In the genomic region with DNA sequence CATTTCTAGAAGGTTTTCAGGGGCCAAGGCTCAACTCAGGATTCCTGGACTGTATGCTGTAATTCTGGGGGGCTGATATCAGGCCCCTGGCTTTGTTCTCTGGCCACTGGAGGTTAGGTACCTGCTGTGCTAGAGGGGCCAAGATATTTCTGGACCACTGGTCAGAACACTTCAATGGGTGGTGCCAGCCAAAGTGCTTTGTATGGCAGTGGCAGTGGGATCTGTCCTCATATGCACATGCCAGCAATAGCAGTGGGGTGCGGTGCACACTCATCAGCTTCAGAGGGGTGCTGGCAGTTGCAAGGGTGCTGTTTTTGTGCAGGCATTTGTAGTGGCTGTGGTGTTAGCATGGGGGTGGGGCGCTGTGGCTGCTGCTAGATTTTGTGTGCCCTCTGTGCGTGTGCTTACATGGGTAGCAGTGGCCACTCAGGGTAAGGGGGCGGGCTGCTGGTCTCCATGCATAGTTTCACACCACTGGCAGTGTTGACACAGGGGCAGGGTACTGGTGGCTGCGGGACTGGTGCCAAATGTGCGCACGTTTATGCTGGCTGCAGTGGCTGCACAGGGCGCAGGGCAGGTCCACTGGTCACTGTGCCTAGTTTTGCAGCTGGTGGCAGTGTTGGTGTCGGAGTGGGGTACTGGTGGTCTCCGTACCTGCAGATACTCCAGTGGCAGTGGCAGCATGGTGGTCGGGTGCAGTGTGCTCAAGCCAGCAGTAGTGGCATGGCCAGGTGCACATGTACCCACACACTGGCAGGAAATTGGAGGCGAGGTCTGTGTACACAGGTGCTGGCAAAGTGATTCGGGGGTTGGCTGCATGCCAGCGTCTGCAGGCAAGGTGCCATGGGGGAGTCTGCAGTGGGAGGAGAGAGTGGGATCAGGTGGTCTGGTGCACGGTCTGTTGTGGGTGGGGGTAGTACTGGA, we compare ENCODE assay signal across 17 cellular contexts. TPM values are rescaled to one million over a fixed set of nuclear protein-coding genes. Genes with fewer than 3 reads are reported as not detected.
DNase-seq lines count a peak whose midpoint lies in the region; ATAC-seq, FAIRE-seq and TF ChIP-seq lines count a peak whose summit lies in the region.
"Had no signal": no experiment of that assay in that cellular context is flagged by ENCODE, and none has a peak within 500 bp of the region (broad histone marks: within the 10 kb centered on the region; RNA-seq: fewer than 3 reads in every experiment).

No MANE protein-coding gene starts in this region.

- TF ChIP-seq CTCF in H9 (conservative IDR thresholded peaks at IDR 0.05), result no peak
- TF ChIP-seq CTCF in RWPE2 (IDR thresholded peaks at IDR 0.05; ENCODE audit: poor library complexity, severe bottlenecking), result no peak
- TF ChIP-seq CTCF in pancreas (IDR thresholded peaks at IDR 0.05), result no peak

- DNase-seq in H9 (no peak), NCI-H2029 treated with DMSO at 0.1 percent for 48 hours (lab: John Stamatoyannopoulos, UW) (peak; percentile 72), RWPE2 (ENCODE audit: low spot score) (no peak), pancreas (peak; percentile 82 to 96 (median 88)), mucosa of gallbladder (ENCODE audit: low spot score) (no peak), NCI-H524 (lab: John Stamatoyannopoulos, UW) (no peak)
- no peak for DNase-seq in stimulated activated naive CD8-positive, alpha-beta T cell treated with anti-CD3 and anti-CD28 coated beads, Interleukin-15, Interleukin-2, amounts not matched to agents 100 U/mL and 50 U/mL, for 24 hours
- DNase-seq in CD4-positive, alpha-beta memory T cell, result no peak
- DNase-seq: activated CD4-positive, alpha-beta T cell treated with anti-CD3 and anti-CD28 coated beads for 48 hours; activated T-cell treated with anti-CD3 and anti-CD28 coated beads, Interleukin-2, amount 50 U/mL, for 48 hours; endodermal cell; kidney glomerular epithelial cell; nephron progenitor cell; T-helper 1 cell had no signal

- no peak overlapping the region for H3K4me2 ChIP-seq in H9 (ENCODE audit: insufficient read depth, insufficient read length, low read length)

- H3K4me1 Mint-ChIP-seq in H9, result no peaks in the 10 kb centered on the region
- peaks cover 0 to 11% (median 1%) of the 10 kb centered on the region in 4 donors for H3K4me1 Mint-ChIP-seq in CD4-positive, alpha-beta memory T cell
- H3K4me1 Mint-ChIP-seq: endodermal cell, nephron progenitor cell had no signal

- CTCF ChIA-PET in CD4-positive, alpha-beta memory T cell (lab: Charles Lee; ENCODE audit: partially characterized antibody), result no interaction called here

- H3K23me2 ChIP-seq in H9 (ENCODE audit: insufficient read length, low read depth, low read length, poor library complexity, severe bottlenecking), result no peaks in the 10 kb centered on the region

- no peak overlapping the region for H4K5ac ChIP-seq in H9 (ENCODE audit: insufficient read length, low read depth, low read length)

- no peak overlapping the region for H3K4ac ChIP-seq in H9 (ENCODE audit: low read depth, low read length)

- H2AFZ ChIP-seq in H9 (ENCODE audit: low read length), result no peak overlapping the region

- no peak overlapping the region for H3K9ac ChIP-seq in H9 (ENCODE audit: extremely low read depth, insufficient read length, low read length)

- H2BK20ac ChIP-seq in H9 (ENCODE audit: low read depth, low read length, poor library complexity, severe bottlenecking), result no peak overlapping the region

- WGBS in H9 (ENCODE audit: extremely low coverage, insufficient read length, low lambda C conversion rate), result no CpG with 5 or more reads among the region's 15 CpGs
- WGBS in pancreas, 2 donors, result 36 to 37% methylated on average over 15 of the region's 15 CpGs

- no peak overlapping the region for H4K91ac ChIP-seq in H9 (ENCODE audit: insufficient read length, low read depth, low read length)

- H3K9me3 ChIP-seq in H9 (ENCODE audit: control insufficient read depth, low read depth, low read length), result no peaks in the 10 kb centered on the region
- no peaks in the 10 kb centered on the region for H3K9me3 ChIP-seq in RWPE2 (ENCODE audit: severe bottlenecking)
- no peaks in the 10 kb centered on the region for H3K9me3 ChIP-seq in pancreas
- H3K9me3 ChIP-seq in CD4-positive, alpha-beta memory T cell (ENCODE audit: control insufficient read depth in 1 of 2, low read length in 2 of 2), result no peaks in the 10 kb centered on the region
- H3K9me3 ChIP-seq: ascending aorta, gastroesophageal sphincter had no signal

- no peaks in the 10 kb centered on the region for H4K20me1 ChIP-seq in H9 (ENCODE audit: control insufficient read depth, insufficient read depth, insufficient read length)

- no peaks in the 10 kb centered on the region for H3K27me3 ChIP-seq in H9 (ENCODE audit: insufficient read depth, low read length)
- H3K27me3 ChIP-seq in RWPE2 (ENCODE audit: insufficient read depth, poor library complexity, severe bottlenecking), result no peaks in the 10 kb centered on the region
- no peaks in the 10 kb centered on the region for H3K27me3 ChIP-seq in pancreas
- H3K27me3 ChIP-seq in CD4-positive, alpha-beta memory T cell (ENCODE audit: insufficient read depth, low read length), result no peaks in the 10 kb centered on the region
- H3K27me3 ChIP-seq: ascending aorta, gastroesophageal sphincter had no signal

- H3K79me2 ChIP-seq in H9 (ENCODE audit: insufficient read depth, low read length), result no peaks in the 10 kb centered on the region

- H2AK5ac ChIP-seq in H9 (ENCODE audit: insufficient read length, low read length), result no peak overlapping the region

- no peak overlapping the region for H3K23ac ChIP-seq in H9 (ENCODE audit: insufficient read length, low read depth, low read length)

- H2BK15ac ChIP-seq in H9 (ENCODE audit: low read depth, low read length), result no peak overlapping the region

- no peaks in the 10 kb centered on the region for H3K79me1 ChIP-seq in H9 (ENCODE audit: insufficient read depth, low read depth, low read length, poor library complexity, severe bottlenecking)

- POLR2A ChIA-PET in CD4-positive, alpha-beta memory T cell (lab: Charles Lee; ENCODE audit: partially characterized antibody), result no interaction called here

- H3K4me3 ChIP-seq in RWPE2 (ENCODE audit: severe bottlenecking) (no peak overlapping the region), pancreas (peak overlapping the region in 1 of 4 donors; percentile 15)
- no peak overlapping the region for H3K4me3 ChIP-seq in CD4-positive, alpha-beta memory T cell (ENCODE audit: low read length in 2 of 2)
- H3K4me3 ChIP-seq: ascending aorta, gastroesophageal sphincter had no signal

- intact Hi-C loops in pancreas (cut with DNase I), result no loop called here
- intact Hi-C loops in CD4-positive, alpha-beta memory T cell (cut with micrococcal nuclease), result no loop called here

- H3K56ac ChIP-seq in H9 (ENCODE audit: insufficient read length, low read depth, low read length), result no peak overlapping the region

- H3K36me3 Mint-ChIP-seq in H9 (ENCODE audit: insufficient read depth in 1 of 3, low read depth in 3 of 3), result peaks cover 63 to 92% (median 86%) of the 10 kb centered on the region in 3 experiments
- H3K36me3 Mint-ChIP-seq in CD4-positive, alpha-beta memory T cell, result peaks cover 82 to 89% of the 10 kb centered on the region in 2 donors

- no peak overlapping the region for H3K4me3 Mint-ChIP-seq in H9
- no peak overlapping the region for H3K4me3 Mint-ChIP-seq in CD4-positive, alpha-beta memory T cell
- H3K4me3 Mint-ChIP-seq: CD8-positive, alpha-beta memory T cell; endodermal cell; nephron progenitor cell had no signal

- no peak overlapping the region for H4K8ac ChIP-seq in H9 (replicated peaks; ENCODE audit: insufficient read length, low read depth, low read length)

- H3K9me3 Mint-ChIP-seq in H9, result no peaks in the 10 kb centered on the region
- H3K9me3 Mint-ChIP-seq in CD4-positive, alpha-beta memory T cell, result peaks cover 0 to 22% (median 10%) of the 10 kb centered on the region in 8 donors
- H3K9me3 Mint-ChIP-seq: nephron progenitor cell had no signal

- no peak overlapping the region for H3K27ac ChIP-seq in H9 (ENCODE audit: insufficient read length, low read depth, low read length)
- H3K27ac ChIP-seq in RWPE2 (ENCODE audit: poor library complexity, severe bottlenecking), result no peak overlapping the region
- H3K27ac ChIP-seq in pancreas, result peak overlapping the region in 3 of 4 donors; percentile 8 to 31 (median 23)
- no peak overlapping the region for H3K27ac ChIP-seq in CD4-positive, alpha-beta memory T cell (ENCODE audit: low read depth, low read length)
- H3K27ac ChIP-seq: ascending aorta, gastroesophageal sphincter had no signal

- H3T11ph ChIP-seq in H9 (ENCODE audit: low read length), result no peak overlapping the region

- H2BK5ac ChIP-seq in H9 (ENCODE audit: insufficient read length, low read length), result no peak overlapping the region

- H3K36me3 ChIP-seq in RWPE2 (ENCODE audit: low read depth) (peaks cover 60% of the 10 kb centered on the region), pancreas (peaks cover 0 to 15% (median 11%) of the 10 kb centered on the region in 3 donors)
- H3K36me3 ChIP-seq in CD4-positive, alpha-beta memory T cell (ENCODE audit: insufficient read depth, low read length), result peaks cover 25% of the 10 kb centered on the region

- H3K27me3 Mint-ChIP-seq in H9 (ENCODE audit: low read depth), result no peaks in the 10 kb centered on the region
- no peaks in the 10 kb centered on the region for H3K27me3 Mint-ChIP-seq in CD4-positive, alpha-beta memory T cell
- H3K27me3 Mint-ChIP-seq: CD8-positive, alpha-beta memory T cell had no signal

- no peak overlapping the region for H2BK120ac ChIP-seq in H9 (ENCODE audit: low read depth, low read length, poor library complexity, severe bottlenecking)

- FAIRE-seq in pancreas (lab: Jason Lieb, UNC), result no peak

- no peak overlapping the region for H3K18ac ChIP-seq in H9 (ENCODE audit: insufficient read length, low read depth, low read length)

- H2BK12ac ChIP-seq in H9 (ENCODE audit: insufficient read length, low read depth, low read length), result no peak overlapping the region

- peak overlapping the region in 2 of 3 experiments; percentile 51 to 85; a peak in 3 of 7 replicates for H3K27ac Mint-ChIP-seq in H9
- peak overlapping the region in 2 of 7 donors; percentile 20 to 54 for H3K27ac Mint-ChIP-seq in CD4-positive, alpha-beta memory T cell
- H3K27ac Mint-ChIP-seq: endodermal cell had no signal

- H3K4me1 ChIP-seq in H9 (ENCODE audit: insufficient read depth, low read length), result no peaks in the 10 kb centered on the region
- H3K4me1 ChIP-seq in RWPE2 (ENCODE audit: insufficient read depth, poor library complexity, severe bottlenecking), result no peaks in the 10 kb centered on the region
- H3K4me1 ChIP-seq in pancreas, result peaks cover 0 to 12% (median 6%) of the 10 kb centered on the region in 3 donors
- H3K4me1 ChIP-seq in CD4-positive, alpha-beta memory T cell (ENCODE audit: insufficient read depth, low read length), result no peaks in the 10 kb centered on the region
- H3K4me1 ChIP-seq: ascending aorta, gastroesophageal sphincter had no signal

- peak; percentile 49; the same call in 1 of the 3 replicates for ATAC-seq in RWPE2 (ENCODE audit: low read depth)
- peak; percentile 89 to 94 (median 92) for ATAC-seq in pancreas
- ATAC-seq in stimulated activated naive CD8-positive, alpha-beta T cell treated with anti-CD3 and anti-CD28 coated beads, Interleukin-15, Interleukin-2, amounts not matched to agents 100 U/mL and 50 U/mL, for 24 hours, result no peak
- ATAC-seq: gastroesophageal sphincter had no signal

- H3K14ac ChIP-seq in H9 (ENCODE audit: insufficient read depth, low read length), result no peak overlapping the region; the same call in 1 of the 2 replicates

RNA-seq across cellular contexts. Expression of a gene that starts 12.6 kb away (rescaled TPM):
- total RNA-seq in H9 (2021) (49.3 and 54.1 TPM in 2 replicates), pancreas (10 to 100 TPM; 12.9 to 21.5 (median 15.1) TPM), mucosa of gallbladder (9.8 TPM)
- 1 to 10 TPM; 7.2 to 7.6 TPM for polyA plus RNA-seq in pancreas
- total RNA-seq in CD4-positive, alpha-beta memory T cell, result 10 to 100 TPM; 15.7 to 16.2 TPM
- polyA plus RNA-seq in CD4-positive, alpha-beta memory T cell, result 10 to 100 TPM; 12.1 to 13.5 TPM

RNA-seq across cellular contexts. Expression of a gene that starts 40.6 kb away (rescaled TPM):
- total RNA-seq in H9 (2021) (4.3 and 4.6 TPM in 2 replicates), pancreas (10 to 100 TPM; 25.1 to 41.9 (median 32.3) TPM), mucosa of gallbladder (74.6 TPM)
- polyA plus RNA-seq in pancreas, result 1 to 10 TPM; 6.3 to 6.9 TPM
- total RNA-seq in CD4-positive, alpha-beta memory T cell, result 1 to 10 TPM; 3.6 to 3.7 TPM
- polyA plus RNA-seq in CD4-positive, alpha-beta memory T cell, result under 1 TPM; 0.07 to 0.41 TPM
- polyA plus RNA-seq: CD8-positive, alpha-beta memory T cell had no signal

Comparison
In these comparisons a context has a peak if more than half of its experiments do, and no peak if none do; other contexts are left out.
1. DNase-seq: peak in NCI-H2029 treated with DMSO at 0.1 percent for 48 hours (single experiment) and pancreas (6 of 6); none in H9 (single experiment), RWPE2 (single experiment), stimulated activated naive CD8-positive, alpha-beta T cell treated with anti-CD3 and anti-CD28 coated beads, Interleukin-15, Interleukin-2, amounts not matched to agents 100 U/mL and 50 U/mL, for 24 hours (single experiment), mucosa of gallbladder (single experiment), NCI-H524 (0 of 2) and CD4-positive, alpha-beta memory T cell (0 of 5).
2. H3K27ac ChIP-seq: peak in pancreas (3 of 4); none in H9 (single experiment), RWPE2 (single experiment) and CD4-positive, alpha-beta memory T cell (single experiment).